Comparison of ENCODE assay signal across 9 cellular contexts in genomic region chr6:115896538-115897129, GRCh38.
DNase-seq lines count a peak whose midpoint lies in the region; TF ChIP-seq lines count a peak whose summit lies in the region.
"Had no signal": no experiment of that assay in that cellular context is flagged by ENCODE, and none has a peak within 500 bp of the region (broad histone marks: within the 10 kb centered on the region; RNA-seq: fewer than 3 reads in every experiment).

No MANE protein-coding gene starts in this region.

- WGBS in liver: 77% methylated on average over 2 of the region's 2 CpGs

- no peaks in the 10 kb centered on the region for H3K9me3 ChIP-seq in liver (ENCODE audit: control insufficient read depth in 4 of 4, low read length in 3 of 4)
- H3K9me3 ChIP-seq: BLaER1 treated with 17β-estradiol and CSF1 and Interleukin-3, amounts not matched to agents 10 nM and 100 nM had no signal

- H3K27ac ChIP-seq in liver (ENCODE audit: low read depth in 1 of 2, low read length in 2 of 2): no peak overlapping the region
- H3K27ac ChIP-seq: BLaER1 treated with 17β-estradiol and CSF1 and Interleukin-3, amounts not matched to agents 10 nM and 100 nM had no signal

- no peaks in the 10 kb centered on the region for H3K36me3 ChIP-seq in liver (ENCODE audit: control insufficient read depth in 4 of 4, insufficient read depth in 3 of 4, low read depth in 1 of 4, low read length in 3 of 4)
- H3K36me3 ChIP-seq: BLaER1 treated with 17β-estradiol and CSF1 and Interleukin-3, amounts not matched to agents 10 nM and 100 nM had no signal

- no peak overlapping the region for H3K4me3 Mint-ChIP-seq in brain

- H3K27me3 ChIP-seq in liver (ENCODE audit: control insufficient read depth in 4 of 4, insufficient read depth in 4 of 4, low read length in 3 of 4): no peaks in the 10 kb centered on the region
- H3K27me3 ChIP-seq: BLaER1 treated with 17β-estradiol and CSF1 and Interleukin-3, amounts not matched to agents 10 nM and 100 nM had no signal

- H3K4me1 Mint-ChIP-seq in brain: peaks cover under 1% of the 10 kb centered on the region

- TF ChIP-seq CTCF in brain (conservative IDR thresholded peaks at IDR 0.05) (peak; percentile 79 to 87), liver (IDR thresholded peaks at IDR 0.05; ENCODE audit: low read depth, low read length, missing input control) (peak; percentile 71)

- TF ChIP-seq RAD21 in liver (IDR thresholded peaks at IDR 0.05): peak; percentile 95 to 97

- H3K9ac ChIP-seq in liver (ENCODE audit: low read depth in 1 of 2, low read length in 2 of 2): no peak overlapping the region
- H3K9ac ChIP-seq: BLaER1 treated with 17β-estradiol and CSF1 and Interleukin-3, amounts not matched to agents 10 nM and 100 nM had no signal

- H3K4me1 ChIP-seq in liver (ENCODE audit: control insufficient read depth in 4 of 4, insufficient read depth in 4 of 4, low read length in 3 of 4): peaks cover 4 to 25% (median 10%) of the 10 kb centered on the region in 4 donors

- H3K9me3 Mint-ChIP-seq in brain: no peaks in the 10 kb centered on the region

- peaks cover 5% of the 10 kb centered on the region for H3K27me3 Mint-ChIP-seq in brain

- H3K27ac Mint-ChIP-seq in brain: no peak overlapping the region

- H3K36me3 Mint-ChIP-seq in brain: no peaks in the 10 kb centered on the region

- H3K4me3 ChIP-seq in liver (ENCODE audit: low read depth in 1 of 3, low read length in 3 of 3): no peak overlapping the region
- H3K4me3 ChIP-seq: BLaER1 treated with 17β-estradiol and CSF1 and Interleukin-3, amounts not matched to agents 10 nM and 100 nM had no signal

- DNase-seq in NCI-H1417 (lab: John Stamatoyannopoulos, UW): peak; percentile 22 to 78 (median 30)
- DNase-seq in NCI-H1417 treated with DMSO at 0.1 percent for 48 hours (lab: John Stamatoyannopoulos, UW): no peak
- DNase-seq in H4 (ENCODE audit: low spot score): peak; percentile 12
- peak; percentile 12 for DNase-seq in NCI-H1694 (lab: John Stamatoyannopoulos, UW)
- DNase-seq in activated T-cell treated with anti-CD3 and anti-CD28 coated beads, Interleukin-2, amount 50 U/mL, for 48 hours: no peak
- no peak for DNase-seq in stimulated activated naive CD4-positive, alpha-beta T cell (lab: John Stamatoyannopoulos, UW)

TF ChIP-seq in liver, 16 proteins besides CTCF, POLR2A, EP300 and RAD21:
- TF ChIP-seq SP1 (IDR thresholded peaks at IDR 0.05) (no peak), FOXA1 (IDR thresholded peaks at IDR 0.05) (no peak), RXRA (IDR thresholded peaks at IDR 0.05) (no peak), YY1 (IDR thresholded peaks at IDR 0.05) (no peak), REST (IDR thresholded peaks at IDR 0.05) (no peak), FOXA2 (IDR thresholded peaks at IDR 0.05) (no peak), ATF3 (IDR thresholded peaks at IDR 0.05) (no peak), GABPA (IDR thresholded peaks at IDR 0.05 in 1 of 2, conservative IDR thresholded peaks at IDR 0.05 in 1 of 2) (no peak), NR2F2 (IDR thresholded peaks at IDR 0.05) (no peak), EGR1 (IDR thresholded peaks at IDR 0.05; ENCODE audit: low read depth in 2 of 2) (no peak), MAX (IDR thresholded peaks at IDR 0.05) (no peak), HNF4G (IDR thresholded peaks at IDR 0.05) (no peak), ZBTB33 (IDR thresholded peaks at IDR 0.05) (no peak), HNF4A (conservative IDR thresholded peaks at IDR 0.05) (no peak)

Comparison
In these comparisons a context has a peak if more than half of its experiments do, and no peak if none do; other contexts are left out.
1. DNase-seq: peak in NCI-H1417 (3 of 3), H4 (single experiment) and NCI-H1694 (single experiment); none in NCI-H1417 treated with DMSO at 0.1 percent for 48 hours (single experiment), activated T-cell treated with anti-CD3 and anti-CD28 coated beads, Interleukin-2, amount 50 U/mL, for 48 hours (0 of 2) and stimulated activated naive CD4-positive, alpha-beta T cell (0 of 6).